14 cellular contexts compared by ENCODE assay signal in the genomic region with DNA sequence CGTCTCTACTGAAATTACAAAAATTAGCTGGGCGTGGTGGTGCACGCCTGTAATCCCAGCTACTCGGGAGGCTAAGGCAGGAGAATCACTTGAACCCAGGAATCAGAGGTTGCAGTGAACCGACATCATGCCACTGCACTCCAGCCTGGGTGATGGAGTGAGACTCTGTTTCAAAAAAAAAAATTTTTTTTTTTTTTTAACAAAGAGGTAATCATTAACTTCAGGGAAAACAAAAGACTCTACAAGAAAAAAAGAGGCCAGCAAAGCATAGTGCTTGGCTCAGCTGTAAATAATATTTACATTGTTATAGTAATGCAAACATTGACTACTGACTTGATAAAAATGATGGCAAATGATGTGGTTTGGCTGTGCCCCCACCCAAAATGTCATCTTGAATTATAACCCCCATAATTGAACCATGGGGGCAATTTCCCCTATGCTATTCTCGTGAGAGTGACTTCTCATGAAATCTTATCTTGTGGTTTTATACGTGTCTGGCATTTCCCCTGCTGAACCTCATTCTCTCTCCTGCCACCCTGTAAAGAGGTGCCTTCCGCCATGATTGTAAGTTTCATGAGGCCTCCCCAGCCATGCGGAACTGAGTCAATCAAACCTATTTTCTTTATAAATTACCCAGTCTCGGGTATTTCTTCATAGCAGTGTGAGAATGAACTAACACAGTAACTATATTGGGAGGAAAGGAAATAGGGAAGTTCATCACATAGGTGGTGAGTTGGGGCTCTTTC. TPM values are rescaled to one million over a fixed set of nuclear protein-coding genes. Genes with fewer than 3 reads are reported as not detected.
DNase-seq lines count a peak whose midpoint lies in the region; ATAC-seq and TF ChIP-seq lines count a peak whose summit lies in the region.
"Had no signal": no experiment of that assay in that cellular context is flagged by ENCODE, and none has a peak within 500 bp of the region (broad histone marks: within the 10 kb centered on the region; RNA-seq: fewer than 3 reads in every experiment).

No MANE protein-coding gene starts in this region.

- no peaks in the 10 kb centered on the region for H3K9me3 ChIP-seq in neutrophil

- no TSS peak for BruUV-seq in Calu3 (replicated peaks; lab: Mats Ljungman, UMichigan)

- no peak overlapping the region for H3K4me3 ChIP-seq in neutrophil (ENCODE audit: low read depth in 1 of 2, low read length in 1 of 2)

- H3K4me3 Mint-ChIP-seq in Calu3 (ENCODE audit: low read depth, unreplicated experiment): no peak overlapping the region
- H3K4me3 Mint-ChIP-seq in activated T-helper 17 cell treated with anti-CD3 and anti-CD28 coated beads, Interleukin-2, amount 50 U/mL, for 72 hours: peak overlapping the region; percentile 18
- H3K4me3 Mint-ChIP-seq: CD8-positive, alpha-beta T cell; immature natural killer cell had no signal

- peaks cover 6% of the 10 kb centered on the region for H3K36me3 Mint-ChIP-seq in Calu3 (ENCODE audit: insufficient read depth, unreplicated experiment)
- no peaks in the 10 kb centered on the region for H3K36me3 Mint-ChIP-seq in activated T-helper 17 cell treated with anti-CD3 and anti-CD28 coated beads, Interleukin-2, amount 50 U/mL, for 72 hours (ENCODE audit: low read depth)
- H3K36me3 Mint-ChIP-seq: CD8-positive, alpha-beta T cell; immature natural killer cell had no signal

- H3K4me1 Mint-ChIP-seq in Calu3 (ENCODE audit: low read depth, unreplicated experiment): peaks cover 38% of the 10 kb centered on the region
- peaks cover 17% of the 10 kb centered on the region for H3K4me1 Mint-ChIP-seq in activated T-helper 17 cell treated with anti-CD3 and anti-CD28 coated beads, Interleukin-2, amount 50 U/mL, for 72 hours

- DNase-seq in Calu3 (no peak), MV-4-11 (lab: John Stamatoyannopoulos, UW) (peak; percentile 80), amygdala (lab: John Stamatoyannopoulos, UW) (no peak), NCI-H226 (no peak)
- DNase-seq: amniotic stem cell; CD8-positive, alpha-beta T cell; immature natural killer cell; NCI-H2029 treated with DMSO at 0.1 percent for 48 hours; retina; stimulated activated CD4-positive, alpha-beta T cell treated with anti-CD3 and anti-CD28 coated beads, Interleukin-4, amount 100 ng/mL, for 4 hours had no signal

- peak; percentile 44 for ATAC-seq in activated T-helper 17 cell treated with anti-CD3 and anti-CD28 coated beads, Interleukin-2, amount 50 U/mL, for 72 hours (replicated peaks)
- ATAC-seq in GM18502 (IDR thresholded peaks at IDR 0.05; ENCODE audit: poor library complexity, unreplicated experiment): no peak
- ATAC-seq: CD8-positive, alpha-beta T cell had no signal

- H3K27ac Mint-ChIP-seq in Calu3 (ENCODE audit: unreplicated experiment): peak overlapping the region; percentile 54
- H3K27ac Mint-ChIP-seq in activated T-helper 17 cell treated with anti-CD3 and anti-CD28 coated beads, Interleukin-2, amount 50 U/mL, for 72 hours: peak overlapping the region; percentile 53
- H3K27ac Mint-ChIP-seq: CD8-positive, alpha-beta T cell; immature natural killer cell had no signal

- H3K27me3 ChIP-seq in neutrophil: no peaks in the 10 kb centered on the region

- TF ChIP-seq CTCF in Calu3 (IDR thresholded peaks at IDR 0.05; ENCODE audit: unreplicated experiment) (no peak), neutrophil (IDR thresholded peaks at IDR 0.05) (no peak)

- intact Hi-C loops in Calu3 (cut with micrococcal nuclease; ENCODE audit: unreplicated experiment): no loop called here

- H3K36me3 ChIP-seq in neutrophil: no peaks in the 10 kb centered on the region

- peak overlapping the region; percentile 47 for H3K27ac ChIP-seq in neutrophil

- H3K9me3 Mint-ChIP-seq in Calu3 (ENCODE audit: low read depth, unreplicated experiment): no peaks in the 10 kb centered on the region
- H3K9me3 Mint-ChIP-seq in activated T-helper 17 cell treated with anti-CD3 and anti-CD28 coated beads, Interleukin-2, amount 50 U/mL, for 72 hours: peaks cover 4% of the 10 kb centered on the region
- H3K9me3 Mint-ChIP-seq: CD8-positive, alpha-beta T cell had no signal

- peaks cover 16 to 20% of the 10 kb centered on the region in 2 experiments for H3K4me1 ChIP-seq in neutrophil (ENCODE audit: control insufficient read depth in 1 of 2, insufficient read depth in 1 of 2, low read depth in 1 of 2, low read length in 1 of 2)

- H3K27me3 Mint-ChIP-seq in Calu3 (ENCODE audit: unreplicated experiment): peaks cover 35% of the 10 kb centered on the region
- no peaks in the 10 kb centered on the region for H3K27me3 Mint-ChIP-seq in activated T-helper 17 cell treated with anti-CD3 and anti-CD28 coated beads, Interleukin-2, amount 50 U/mL, for 72 hours

- CTCF ChIA-PET in Calu3 (lab: Charles Lee): interaction anchor here (0.6 kb wide), 1 partner anchor 528 kb away, joined by 4 read pairs; no protein-coding TSS in a partner anchor

RNA-seq across cellular contexts. Expression of a gene that starts 12.7 kb away (rescaled TPM):
- total RNA-seq in Calu3 (2022): 0.54 and 0.64 TPM in 2 replicates
- total RNA-seq in activated T-helper 17 cell treated with anti-CD3 and anti-CD28 coated beads, Interleukin-2, amount 50 U/mL, for 72 hours: under 1 TPM; 0.04 to 0.90 TPM
- total RNA-seq: CD8-positive, alpha-beta T cell; fibroblast of villous mesenchyme had no signal

RNA-seq across cellular contexts. Expression of a gene that starts 40.8 kb away (rescaled TPM):
- total RNA-seq in Calu3 (2022): 36.1 and 37.7 TPM in 2 replicates
- 10 to 100 TPM; 22.5 to 27.3 TPM for total RNA-seq in activated T-helper 17 cell treated with anti-CD3 and anti-CD28 coated beads, Interleukin-2, amount 50 U/mL, for 72 hours

RNA-seq across cellular contexts. Expression of a gene that starts 59.6 kb away (rescaled TPM):
- total RNA-seq in Calu3 (2022): 60.3 and 70.1 TPM in 2 replicates
- 10 to 100 TPM; 13.1 to 19.0 TPM for total RNA-seq in activated T-helper 17 cell treated with anti-CD3 and anti-CD28 coated beads, Interleukin-2, amount 50 U/mL, for 72 hours
